ENCODE assay signal across 8 cellular contexts in the genomic region with DNA sequence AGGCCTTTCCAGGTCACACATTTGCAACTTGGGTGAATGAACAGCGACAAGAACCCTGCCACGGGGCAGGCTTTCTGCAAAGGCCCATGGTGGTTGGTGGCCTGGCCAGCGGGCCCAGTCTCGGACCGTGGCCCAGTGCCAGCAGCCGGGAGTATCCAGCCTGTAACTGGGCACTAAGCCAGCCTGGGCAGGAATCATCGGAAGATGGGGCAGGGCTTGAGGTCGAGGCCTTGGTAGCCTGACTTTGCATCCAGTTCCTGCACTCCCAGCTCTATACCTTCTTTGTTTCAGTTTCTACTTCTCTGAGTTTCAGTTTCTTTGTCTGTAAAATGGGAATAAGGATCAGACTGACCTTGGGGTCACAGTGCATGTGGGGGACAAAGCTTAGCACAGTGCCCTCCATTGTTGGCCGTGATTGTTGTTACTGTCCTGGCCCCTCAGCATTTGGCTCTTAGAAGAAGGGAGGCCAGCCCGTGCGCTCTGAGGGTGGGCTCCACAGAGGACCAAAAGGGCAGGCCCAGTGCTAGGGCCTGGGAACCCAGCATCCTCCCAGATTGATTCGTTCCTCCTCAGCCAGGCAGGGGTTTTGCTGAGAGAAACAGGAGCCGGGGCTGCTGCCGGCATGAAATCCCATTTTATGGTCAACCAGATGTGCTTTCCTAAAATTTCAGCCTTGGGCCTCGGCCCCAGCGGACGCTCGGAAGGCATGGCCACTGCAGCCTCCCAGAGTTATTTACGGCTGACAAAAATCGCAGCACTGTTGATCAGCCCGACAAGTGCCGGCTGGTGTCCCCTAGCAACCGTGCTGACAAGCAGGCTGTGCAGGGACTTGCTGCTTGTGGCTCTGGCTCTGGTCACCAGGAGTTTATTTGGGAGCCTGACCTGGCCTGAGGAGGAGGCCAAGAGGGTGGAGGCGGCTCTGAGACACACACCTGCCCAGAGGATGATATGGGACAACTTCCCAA. TPM values are rescaled to one million over a fixed set of nuclear protein-coding genes. Genes with fewer than 3 reads are reported as not detected.
DNase-seq lines count a peak whose midpoint lies in the region; ATAC-seq and TF ChIP-seq lines count a peak whose summit lies in the region.

No MANE protein-coding gene starts in this region.

- H3K4me3 Mint-ChIP-seq in activated T-cell treated with anti-CD3 and anti-CD28 coated beads, Interleukin-2, amount 50 U/mL, for 24 hours, result no peak overlapping the region

- peak overlapping the region; percentile 90 for H3K27ac Mint-ChIP-seq in activated T-cell treated with anti-CD3 and anti-CD28 coated beads, Interleukin-2, amount 50 U/mL, for 24 hours

- no peak for DNase-seq in activated T-cell treated with anti-CD3 and anti-CD28 coated beads, Interleukin-2, amount 50 U/mL, for 24 hours
- DNase-seq in activated T-cell treated with anti-CD3 and anti-CD28 coated beads, Interleukin-2, amount 50 U/mL, for 1 hour, result no peak
- DNase-seq in ecto neural progenitor cell (ENCODE audit: low spot score) (peak; percentile 73), mucosa of descending colon (peak; percentile 67 to 80 (median 77)), ureter (ENCODE audit: low spot score) (peak; percentile 71), NCI-H146 (lab: John Stamatoyannopoulos, UW) (no peak)

- H3K27me3 Mint-ChIP-seq in activated T-cell treated with anti-CD3 and anti-CD28 coated beads, Interleukin-2, amount 50 U/mL, for 24 hours, result no peaks in the 10 kb centered on the region

- H3K4me1 ChIP-seq in mucosa of descending colon (ENCODE audit: low read depth), result peaks cover 14% of the 10 kb centered on the region

- peaks cover 5% of the 10 kb centered on the region for H3K36me3 ChIP-seq in mucosa of descending colon (ENCODE audit: low read depth)

- intact Hi-C loops in mucosa of descending colon (cut with DNase I, micrococcal nuclease), result no loop called here

- no peak for TF ChIP-seq CTCF in mucosa of descending colon (IDR thresholded peaks at IDR 0.05)

- H3K9me3 ChIP-seq in mucosa of descending colon, result no peaks in the 10 kb centered on the region

- no peaks in the 10 kb centered on the region for H3K9me3 Mint-ChIP-seq in activated T-cell treated with anti-CD3 and anti-CD28 coated beads, Interleukin-2, amount 50 U/mL, for 24 hours

- ATAC-seq in mucosa of descending colon, result peak; percentile 79
- no peak for ATAC-seq in GM21737 (IDR thresholded peaks at IDR 0.05; ENCODE audit: unreplicated experiment)
- no peak for ATAC-seq in HG03432 (IDR thresholded peaks at IDR 0.05; ENCODE audit: unreplicated experiment)

- H3K4me3 ChIP-seq in mucosa of descending colon, result no peak overlapping the region

- peaks cover 96% of the 10 kb centered on the region for H3K36me3 Mint-ChIP-seq in activated T-cell treated with anti-CD3 and anti-CD28 coated beads, Interleukin-2, amount 50 U/mL, for 24 hours (ENCODE audit: low read depth)

- H3K4me1 Mint-ChIP-seq in activated T-cell treated with anti-CD3 and anti-CD28 coated beads, Interleukin-2, amount 50 U/mL, for 24 hours (ENCODE audit: low read depth), result peaks cover 13% of the 10 kb centered on the region

RNA-seq across cellular contexts. Expression of a gene that starts 43.6 kb away (rescaled TPM):
- total RNA-seq in mucosa of descending colon (10 to 100 TPM; 31.9 to 69.9 (median 36.2) TPM), ureter (68.7 TPM)

Comparison
In these comparisons a context has a peak if more than half of its experiments do, and no peak if none do; other contexts are left out.
1. DNase-seq: peak in ecto neural progenitor cell (single experiment), mucosa of descending colon (3 of 3) and ureter (single experiment); none in activated T-cell treated with anti-CD3 and anti-CD28 coated beads, Interleukin-2, amount 50 U/mL, for 24 hours (single experiment), activated T-cell treated with anti-CD3 and anti-CD28 coated beads, Interleukin-2, amount 50 U/mL, for 1 hour (single experiment) and NCI-H146 (single experiment).